ENCODE assay signal across 10 cellular contexts in the genomic region with DNA sequence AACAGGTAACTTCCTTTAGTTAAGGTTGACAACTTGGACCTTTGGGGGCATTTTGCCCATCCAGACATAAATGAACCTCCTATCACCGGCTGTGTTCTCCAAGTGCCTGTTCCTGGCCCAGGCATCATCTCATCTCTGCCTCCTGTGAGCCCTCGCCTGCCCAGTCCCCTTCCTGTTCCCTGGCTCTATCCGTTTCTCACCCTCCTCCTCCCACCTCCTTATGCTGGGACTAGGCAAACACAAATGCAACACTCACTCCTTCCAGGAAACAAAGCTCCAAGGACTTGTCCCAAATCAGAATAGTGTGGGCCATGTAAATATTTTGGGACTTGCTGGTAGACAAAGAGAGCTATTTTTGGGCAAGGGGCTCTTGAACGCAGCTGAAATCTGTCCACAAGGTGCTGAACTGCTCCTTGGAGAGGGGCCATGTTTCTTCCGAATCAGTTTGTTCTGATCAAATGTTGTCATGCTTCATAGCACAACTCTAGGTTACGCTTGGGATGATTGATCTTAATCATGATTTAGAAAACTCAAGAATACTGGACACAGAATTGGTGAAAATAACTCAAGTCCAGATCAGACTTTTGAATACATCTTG. TPM values are rescaled to one million over a fixed set of nuclear protein-coding genes. Genes with fewer than 3 reads are reported as not detected.
DNase-seq lines count a peak whose midpoint lies in the region; ATAC-seq and TF ChIP-seq lines count a peak whose summit lies in the region.
"Had no signal": no experiment of that assay in that cellular context is flagged by ENCODE, and none has a peak within 500 bp of the region (broad histone marks: within the 10 kb centered on the region; RNA-seq: fewer than 3 reads in every experiment).

No MANE protein-coding gene starts in this region.

- H3K9me3 ChIP-seq in right cardiac atrium (ENCODE audit: control insufficient read depth, low read length) (no peaks in the 10 kb centered on the region), smooth muscle cell (replicated peaks; ENCODE audit: low read depth) (no peaks in the 10 kb centered on the region)

- H3K4me1 Mint-ChIP-seq in GM23338 = peaks cover 32% of the 10 kb centered on the region
- H3K4me1 Mint-ChIP-seq in activated T-helper 17 cell treated with anti-CD3 and anti-CD28 coated beads, Interleukin-2, amount 50 U/mL, for 72 hours = peaks cover 73% of the 10 kb centered on the region

- H2AFZ ChIP-seq in GM23338 = no peak overlapping the region
- no peak overlapping the region for H2AFZ ChIP-seq in smooth muscle cell (ENCODE audit: low read depth)

- H3K9ac ChIP-seq in smooth muscle cell (ENCODE audit: low read depth) = peak overlapping the region; percentile 38
- H3K9ac ChIP-seq: KMS-11 had no signal

- peak overlapping the region; percentile 26; the same call in 1 of the 2 replicates for H3K27ac ChIP-seq in GM23338 (ENCODE audit: low read depth)
- peak overlapping the region; percentile 26 for H3K27ac ChIP-seq in right cardiac atrium (ENCODE audit: low read length)
- peak overlapping the region; percentile 93 for H3K27ac ChIP-seq in smooth muscle cell (ENCODE audit: low read depth)
- H3K27ac ChIP-seq: KMS-11 had no signal

- peaks cover 6% of the 10 kb centered on the region for H3K27me3 Mint-ChIP-seq in GM23338 (ENCODE audit: insufficient read depth, low read depth, poor library complexity)
- no peaks in the 10 kb centered on the region for H3K27me3 Mint-ChIP-seq in activated T-helper 17 cell treated with anti-CD3 and anti-CD28 coated beads, Interleukin-2, amount 50 U/mL, for 72 hours

- DNase-seq in GM23338 (ENCODE audit: low spot score) = no peak
- peak in 2 of 3 donors; percentile 44 to 56 for DNase-seq in right cardiac atrium
- no peak for DNase-seq in smooth muscle cell (lab: John Stamatoyannopoulos, UW; ENCODE audit: unreplicated experiment)
- no peak for DNase-seq in A172 (ENCODE audit: low spot score)
- DNase-seq in Kasumi-1 (lab: John Stamatoyannopoulos, UW) = no peak
- DNase-seq in NCI-H1092 treated with DMSO at 0.1 percent for 48 hours (lab: John Stamatoyannopoulos, UW) = no peak
- DNase-seq: H9 had no signal

- H3K4me3 Mint-ChIP-seq in GM23338 = no peak overlapping the region
- peak overlapping the region; percentile 81 for H3K4me3 Mint-ChIP-seq in activated T-helper 17 cell treated with anti-CD3 and anti-CD28 coated beads, Interleukin-2, amount 50 U/mL, for 72 hours
- H3K4me3 Mint-ChIP-seq: H9 had no signal

- peaks cover 8% of the 10 kb centered on the region; the same call in 2 of the 3 replicates for H3K36me3 Mint-ChIP-seq in GM23338 (ENCODE audit: low read depth)
- peaks cover 84% of the 10 kb centered on the region for H3K36me3 Mint-ChIP-seq in activated T-helper 17 cell treated with anti-CD3 and anti-CD28 coated beads, Interleukin-2, amount 50 U/mL, for 72 hours (ENCODE audit: low read depth)

- H3K9me2 ChIP-seq in GM23338 (ENCODE audit: insufficient read depth) = 0 out of 2 replicates have a peak, but pooled peaks cover 2% of the 10 kb centered on the region

- H3K4me1 ChIP-seq in GM23338 (ENCODE audit: insufficient read depth) (0 out of 2 replicates have a peak, but pooled peaks cover 10% of the 10 kb centered on the region), right cardiac atrium (ENCODE audit: control insufficient read depth, insufficient read depth, low read length) (peaks cover 8% of the 10 kb centered on the region), smooth muscle cell (ENCODE audit: low read depth) (peaks cover 32% of the 10 kb centered on the region)

- peak; percentile 31; the same call in 1 of the 3 replicates for ATAC-seq in GM23338
- ATAC-seq in activated T-helper 17 cell treated with anti-CD3 and anti-CD28 coated beads, Interleukin-2, amount 50 U/mL, for 72 hours (replicated peaks) = no peak
- peak; percentile 47 to 50 for ATAC-seq in right cardiac atrium
- no peak for ATAC-seq in HG02759 (IDR thresholded peaks at IDR 0.05; ENCODE audit: unreplicated experiment)

- H3K36me3 ChIP-seq in GM23338 (ENCODE audit: insufficient read depth) (no peaks in the 10 kb centered on the region), smooth muscle cell (ENCODE audit: low read depth) (no peaks in the 10 kb centered on the region)

- intact Hi-C loops in right cardiac atrium (cut with DNase I) = no loop called here

- H3K4me3 ChIP-seq in GM23338 = no peak overlapping the region
- no peak overlapping the region for H3K4me3 ChIP-seq in right cardiac atrium (ENCODE audit: low read length)
- H3K4me3 ChIP-seq in smooth muscle cell = no peak overlapping the region

- WGBS in right cardiac atrium = 27% methylated on average over 6 of the region's 6 CpGs
- 75% methylated on average over 6 of the region's 6 CpGs for WGBS in smooth muscle cell (ENCODE audit: low lambda C conversion rate)

- H3K79me2 ChIP-seq in GM23338 (replicated peaks; ENCODE audit: insufficient read depth) (0 out of 2 replicates have a peak, but pooled peaks cover 4% of the 10 kb centered on the region), smooth muscle cell (ENCODE audit: low read depth) (no peaks in the 10 kb centered on the region)

- H3K27ac Mint-ChIP-seq in GM23338 = no peak overlapping the region
- peak overlapping the region; percentile 53 for H3K27ac Mint-ChIP-seq in activated T-helper 17 cell treated with anti-CD3 and anti-CD28 coated beads, Interleukin-2, amount 50 U/mL, for 72 hours

- no peaks in the 10 kb centered on the region for H3K27me3 ChIP-seq in GM23338 (ENCODE audit: insufficient read depth)
- H3K27me3 ChIP-seq in right cardiac atrium (ENCODE audit: control insufficient read depth, insufficient read depth) = no peaks in the 10 kb centered on the region
- no peaks in the 10 kb centered on the region for H3K27me3 ChIP-seq in smooth muscle cell (ENCODE audit: low read depth)

- H3K4me2 ChIP-seq in GM23338 = no peak overlapping the region
- peak overlapping the region; percentile 79 for H3K4me2 ChIP-seq in smooth muscle cell
- H3K4me2 ChIP-seq: KMS-11 had no signal

- H3F3A ChIP-seq in GM23338 (replicated peaks; ENCODE audit: low read depth) (no peaks in the 10 kb centered on the region), smooth muscle cell (ENCODE audit: low read depth) (peaks cover 29% of the 10 kb centered on the region)

- TF ChIP-seq CTCF in GM23338 (conservative IDR thresholded peaks at IDR 0.05; ENCODE audit: low read depth in 2 of 2) (no peak), smooth muscle cell (IDR thresholded peaks at IDR 0.05; ENCODE audit: borderline replicate concordance, insufficient read depth, poor library complexity, severe bottlenecking) (no peak)

- H3K9me3 Mint-ChIP-seq in GM23338 = no peaks in the 10 kb centered on the region
- H3K9me3 Mint-ChIP-seq in activated T-helper 17 cell treated with anti-CD3 and anti-CD28 coated beads, Interleukin-2, amount 50 U/mL, for 72 hours = peaks cover 4% of the 10 kb centered on the region
- H3K9me3 Mint-ChIP-seq: H9 had no signal

- H4K20me1 ChIP-seq in GM23338 (replicated peaks; ENCODE audit: insufficient read depth) (no peaks in the 10 kb centered on the region), smooth muscle cell (ENCODE audit: low read depth) (no peaks in the 10 kb centered on the region)

TF ChIP-seq in GM23338, 12 proteins besides CTCF, POLR2A, EP300 and RAD21 (continues in another document):
- no peak for TF ChIP-seq EZH2phosphoT487 (IDR thresholded peaks at IDR 0.05; ENCODE audit: unreplicated experiment)

RNA-seq across cellular contexts. Expression of a gene that starts 25.3 kb away (rescaled TPM):
- 20.7 and 22.9 TPM in 2 replicates for total RNA-seq in GM23338 (2014; rRNA removed; shearing (Covaris generic))
- polyA plus RNA-seq in GM23338 (2016; fragmentation: Nextera tagmentation; extraction: Ambion mirVana) (14.6 and 18.4 TPM in 2 replicates), right cardiac atrium (10.5 TPM), smooth muscle cell (1.4 and 6.3 TPM in 2 replicates)
- total RNA-seq in activated T-helper 17 cell treated with anti-CD3 and anti-CD28 coated beads, Interleukin-2, amount 50 U/mL, for 72 hours = 10 to 100 TPM; 55.7 to 66.5 TPM
- total RNA-seq in right cardiac atrium (10 to 100 TPM; 14.6 to 26.4 (median 19.6) TPM), smooth muscle cell (4.5 and 5.1 TPM in 2 replicates)
- total RNA-seq in A172 (2014; rRNA removed; shearing (Covaris generic)) = not detected in 2 replicates

Comparison
In these comparisons a context has a peak if more than half of its experiments do, and no peak if none do; other contexts are left out.
1. ATAC-seq: peak in GM23338 (single experiment) and right cardiac atrium (2 of 2); none in activated T-helper 17 cell treated with anti-CD3 and anti-CD28 coated beads, Interleukin-2, amount 50 U/mL, for 72 hours (single experiment) and HG02759 (single experiment).
2. DNase-seq: peak in right cardiac atrium (2 of 3); none in GM23338 (single experiment), smooth muscle cell (single experiment), A172 (single experiment), Kasumi-1 (0 of 2) and NCI-H1092 treated with DMSO at 0.1 percent for 48 hours (single experiment).
3. H3K27ac ChIP-seq: peak in every context shown above with its lines; median percentile 93 in smooth muscle cell; 26 in GM23338; 26 in right cardiac atrium.